In the genomic region with DNA sequence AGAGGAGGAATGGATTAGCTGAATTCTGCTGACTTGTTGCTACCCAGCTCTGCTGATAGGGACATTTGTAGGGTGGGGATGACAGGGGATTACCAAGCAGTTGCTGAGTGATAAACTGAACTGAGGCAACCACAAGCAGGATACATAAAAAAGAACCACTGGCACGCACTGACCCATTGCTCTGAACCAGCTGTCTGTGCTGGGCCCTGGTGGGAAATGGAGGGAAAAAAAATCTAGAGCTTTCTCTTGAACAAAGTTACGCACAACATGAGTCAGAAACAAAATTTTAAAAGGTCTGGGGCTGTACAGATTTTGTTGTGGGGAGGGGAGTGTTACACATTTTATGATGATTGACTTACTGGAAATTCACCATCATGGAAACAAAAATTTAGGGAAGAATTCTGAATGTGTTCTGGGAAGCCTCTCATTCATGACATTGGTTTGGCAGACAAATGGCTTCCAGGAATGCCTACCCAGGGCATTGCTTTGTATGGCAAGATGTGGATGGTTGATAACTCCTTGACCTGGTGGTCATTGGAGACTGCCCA, we compare ENCODE assay signal across 8 cellular contexts. TPM values are rescaled to one million over a fixed set of nuclear protein-coding genes. Genes with fewer than 3 reads are reported as not detected.
DNase-seq lines count a peak whose midpoint lies in the region; ATAC-seq lines count a peak whose summit lies in the region.

No MANE protein-coding gene starts in this region.

- ATAC-seq in GM21367 (IDR thresholded peaks at IDR 0.05; ENCODE audit: unreplicated experiment), result peak; percentile 58

- DNase-seq in GM04503 (ENCODE audit: low read depth) (peak; percentile 78), HUDEP-2 (lab: John Stamatoyannopoulos, UW; ENCODE audit: unreplicated experiment in 76 of 76) (peak in 71 of 76 experiments; percentile 25 to 93 (median 75)), dermis blood vessel endothelial cell (peak; percentile 23), NCI-H2081 (lab: John Stamatoyannopoulos, UW) (no peak), NCI-H146 treated with DMSO at 0.1 percent for 48 hours (lab: John Stamatoyannopoulos, UW; ENCODE audit: unreplicated experiment) (no peak), KG1 (lab: John Stamatoyannopoulos, UW) (no peak)

- H3K27me3 ChIP-seq in skeletal muscle tissue (ENCODE audit: control insufficient read depth in 3 of 3, insufficient read depth in 3 of 3, low read length in 3 of 3), result no peaks in the 10 kb centered on the region

- H3K9ac ChIP-seq in skeletal muscle tissue (ENCODE audit: low read depth in 1 of 3, low read length in 3 of 3), result no peak overlapping the region

- H3K9me3 ChIP-seq in skeletal muscle tissue (ENCODE audit: control insufficient read depth in 3 of 3, low read length in 3 of 3), result no peaks in the 10 kb centered on the region

- H3K4me3 ChIP-seq in skeletal muscle tissue (ENCODE audit: low read length in 3 of 3), result no peak overlapping the region

- peak overlapping the region; percentile 54 for H3K27ac ChIP-seq in skeletal muscle tissue (ENCODE audit: low read depth, low read length)

- H3K4me1 ChIP-seq in skeletal muscle tissue (ENCODE audit: control insufficient read depth in 3 of 3, insufficient read depth in 3 of 3, low read length in 3 of 3), result peaks cover 50 to 53% (median 50%) of the 10 kb centered on the region in 3 donors

- no peaks in the 10 kb centered on the region for H3K36me3 ChIP-seq in skeletal muscle tissue (ENCODE audit: control insufficient read depth in 3 of 3, insufficient read depth in 3 of 3, low read length in 3 of 3)

RNA-seq across cellular contexts. Expression of gene FOXO3, which starts 37.7 kb away (rescaled TPM):
- total RNA-seq in dermis blood vessel endothelial cell (21.3 and 22.2 TPM in 2 replicates), skeletal muscle tissue (30.8 TPM)

Comparison
In these comparisons a context has a peak if more than half of its experiments do, and no peak if none do; other contexts are left out.
1. DNase-seq: peak in GM04503 (single experiment), HUDEP-2 (71 of 76) and dermis blood vessel endothelial cell (single experiment); none in NCI-H2081 (0 of 2), NCI-H146 treated with DMSO at 0.1 percent for 48 hours (single experiment) and KG1 (single experiment).